ENCODE assay signal across 12 cellular contexts in genomic region chr7:28509256-28510021, GRCh38.
A peak's percentile ranks its signal among the peaks of the same experiment; 100 is the strongest.
DNase-seq lines count a peak whose midpoint lies in the region; ATAC-seq and TF ChIP-seq lines count a peak whose summit lies in the region.
"Had no signal": no experiment of that assay in that cellular context is flagged by ENCODE, and none has a peak within 500 bp of the region (broad histone marks: within the 10 kb centered on the region; RNA-seq: fewer than 3 reads in every experiment).

No MANE protein-coding gene starts in this region.

- H3K4me3 Mint-ChIP-seq in CD14-positive monocyte: peak overlapping the region; percentile 20 to 79
- peak overlapping the region; percentile 14 for H3K4me3 Mint-ChIP-seq in chondrocyte (ENCODE audit: unreplicated experiment)
- H3K4me3 Mint-ChIP-seq: CD4-positive, alpha-beta T cell; WTC11 had no signal

- in situ Hi-C loops in brain microvascular endothelial cell (cut with HindIII; ENCODE audit: low pct_ligation_motif_present, low sequenced_read_pairs): no loop called here

- H3K4me3 ChIP-seq in brain microvascular endothelial cell (ENCODE audit: low read depth, low read length): no peak overlapping the region

- H3K36me3 Mint-ChIP-seq in CD14-positive monocyte: no peaks in the 10 kb centered on the region
- no peaks in the 10 kb centered on the region for H3K36me3 Mint-ChIP-seq in chondrocyte (ENCODE audit: low read depth)
- H3K36me3 Mint-ChIP-seq: WTC11 had no signal

- H3K36me3 ChIP-seq in brain microvascular endothelial cell (replicated peaks): no peaks in the 10 kb centered on the region

- DNase-seq in CD14-positive monocyte (ENCODE audit: low spot score) (no peak), chondrocyte (ENCODE audit: low spot score) (no peak), pons (ENCODE audit: low spot score) (no peak), brain microvascular endothelial cell (no peak), SIG-M5 treated with dmso at 0.1 percent for 504 hours (lab: John Stamatoyannopoulos, UW; ENCODE audit: unreplicated experiment) (no peak)
- DNase-seq in activated CD4-positive, CD25-positive, alpha-beta regulatory T cell treated with anti-CD3 and anti-CD28 coated beads, Interleukin-2, amount 50 U/mL, for 72 hours: no peak
- DNase-seq: CD4-positive, alpha-beta T cell; NCI-H524 treated with DMSO at 0.1 percent for 48 hours had no signal

- TF ChIP-seq CTCF in CD14-positive monocyte (IDR thresholded peaks at IDR 0.05): no peak
- TF ChIP-seq CTCF in chondrocyte (IDR thresholded peaks at IDR 0.05): no peak
- TF ChIP-seq CTCF in brain microvascular endothelial cell (IDR thresholded peaks at IDR 0.05; ENCODE audit: low read depth, low read length, missing control alignments): no peak

- ATAC-seq in GM19455 (IDR thresholded peaks at IDR 0.05; ENCODE audit: unreplicated experiment) (peak; percentile 59), HG03135 (IDR thresholded peaks at IDR 0.05; ENCODE audit: unreplicated experiment) (peak; percentile 73)
- ATAC-seq: HCT116, WTC11 had no signal

- intact Hi-C loops in CD14-positive monocyte (cut with micrococcal nuclease): no loop called here

- H3K4me1 Mint-ChIP-seq in CD14-positive monocyte: peaks cover 20% of the 10 kb centered on the region
- peaks cover 19% of the 10 kb centered on the region for H3K4me1 Mint-ChIP-seq in chondrocyte (ENCODE audit: low read depth)

- H3K9me3 Mint-ChIP-seq in CD14-positive monocyte (peaks cover 0 to 2% (median 0%) of the 10 kb centered on the region in 7 donors), chondrocyte (ENCODE audit: low read depth) (no peaks in the 10 kb centered on the region)
- H3K9me3 Mint-ChIP-seq: CD4-positive, alpha-beta T cell; WTC11 had no signal

- no peak overlapping the region for H3K27ac ChIP-seq in brain microvascular endothelial cell

- peaks cover 0 to 6% (median 2%) of the 10 kb centered on the region in 3 donors for H3K27me3 Mint-ChIP-seq in CD14-positive monocyte (ENCODE audit: low read depth in 3 of 3)
- H3K27me3 Mint-ChIP-seq in chondrocyte (ENCODE audit: low read depth): no peaks in the 10 kb centered on the region

- H3K27me3 ChIP-seq in brain microvascular endothelial cell (replicated peaks): no peaks in the 10 kb centered on the region

- peak overlapping the region in 5 of 7 donors; percentile 58 to 72 (median 69) for H3K27ac Mint-ChIP-seq in CD14-positive monocyte
- peak overlapping the region; percentile 82 for H3K27ac Mint-ChIP-seq in chondrocyte (ENCODE audit: unreplicated experiment)
- H3K27ac Mint-ChIP-seq: CD4-positive, alpha-beta T cell; WTC11 had no signal
